In the genomic region with DNA sequence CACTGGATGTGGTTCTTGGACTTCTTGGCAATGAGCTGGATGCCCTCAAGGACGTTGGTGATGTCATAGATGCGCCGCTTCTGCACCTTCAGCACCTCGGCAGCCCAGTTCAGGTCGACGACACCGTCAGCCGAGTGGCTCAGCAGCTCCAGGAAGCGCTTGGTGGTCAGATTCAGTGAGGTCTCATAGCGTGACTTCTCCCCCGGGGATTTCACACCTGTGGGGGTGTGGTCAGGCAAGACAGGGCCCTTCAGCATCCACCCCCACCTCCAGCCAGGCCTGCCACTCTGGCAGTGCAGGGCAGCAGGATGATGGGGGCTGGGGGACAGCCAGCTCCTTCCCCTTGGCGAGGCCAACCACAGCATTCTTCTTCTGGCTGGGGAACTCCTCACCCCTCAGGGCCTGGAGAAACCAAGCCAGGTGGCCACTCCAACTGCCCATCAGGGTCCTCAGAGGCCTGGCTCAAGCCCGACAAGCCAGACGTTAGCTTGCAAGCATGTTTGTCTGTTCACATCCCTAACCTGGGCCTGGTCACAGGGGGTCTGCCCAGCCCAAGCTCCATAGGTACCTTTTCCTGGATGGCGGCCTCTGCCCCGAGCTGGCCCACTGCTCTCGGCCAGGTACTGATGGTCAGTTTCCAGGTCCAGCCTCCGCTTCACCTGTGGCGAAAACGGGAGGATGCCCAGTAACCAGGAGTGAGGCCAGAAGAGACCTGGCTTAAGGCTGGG, we compare ENCODE assay signal across 10 cellular contexts. TPM values are rescaled to one million over a fixed set of nuclear protein-coding genes. Genes with fewer than 3 reads are reported as not detected.
DNase-seq lines count a peak whose midpoint lies in the region; ATAC-seq and TF ChIP-seq lines count a peak whose summit lies in the region.
"Had no signal": no experiment of that assay in that cellular context is flagged by ENCODE, and none has a peak within 500 bp of the region (broad histone marks: within the 10 kb centered on the region; RNA-seq: fewer than 3 reads in every experiment).

No MANE protein-coding gene starts in this region.

- TF ChIP-seq EP300 in ovary (IDR thresholded peaks at IDR 0.05): no peak

- H3K9me3 ChIP-seq in ovary (no peaks in the 10 kb centered on the region), heart left ventricle (no peaks in the 10 kb centered on the region)

- H3K9me3 Mint-ChIP-seq in activated CD4-positive, alpha-beta T cell treated with anti-CD3 and anti-CD28 coated beads, Interleukin-2, amount 10 ng/mL, durations not matched to agents 7 days and 5 days: no peaks in the 10 kb centered on the region

- H3K4me3 ChIP-seq in ovary (no peak overlapping the region), heart left ventricle (no peak overlapping the region)

- H3K27ac Mint-ChIP-seq in activated CD4-positive, alpha-beta T cell treated with anti-CD3 and anti-CD28 coated beads, Interleukin-2, amount 10 ng/mL, durations not matched to agents 7 days and 5 days: peak overlapping the region; percentile 93
- H3K27ac Mint-ChIP-seq: progenitor cell of endocrine pancreas had no signal

- intact Hi-C loops in ovary (cut with DNase I) (loop anchor here in 2 of 4 donors (5.0 to 10.0 kb wide), 2 partner anchors 52 to 135 kb away; partner anchors contain the start of genes CHMP4B (in 1 of the 2) and ZNF341 (in 1 of the 2)), heart left ventricle (cut with DNase I) (loop anchor here in 1 of 10 donors (10.0 kb wide), 1 partner anchor 315 kb away; the partner anchor contains the start of gene RALY)

- TF ChIP-seq POLR2A in ovary (IDR thresholded peaks at IDR 0.05) (no peak), heart left ventricle (IDR thresholded peaks at IDR 0.05) (no peak)

- H3K27me3 ChIP-seq in ovary (no peaks in the 10 kb centered on the region), heart left ventricle (no peaks in the 10 kb centered on the region)

- H3K27me3 Mint-ChIP-seq in activated CD4-positive, alpha-beta T cell treated with anti-CD3 and anti-CD28 coated beads, Interleukin-2, amount 10 ng/mL, durations not matched to agents 7 days and 5 days: no peaks in the 10 kb centered on the region

- H3K36me3 ChIP-seq in ovary (no peaks in the 10 kb centered on the region), heart left ventricle (no peaks in the 10 kb centered on the region)

- H3K4me3 Mint-ChIP-seq in activated CD4-positive, alpha-beta T cell treated with anti-CD3 and anti-CD28 coated beads, Interleukin-2, amount 10 ng/mL, durations not matched to agents 7 days and 5 days: peak overlapping the region; percentile 31

- H3K4me1 ChIP-seq in ovary (ENCODE audit: insufficient read depth) (peaks cover 42% of the 10 kb centered on the region), heart left ventricle (peaks cover 0 to 32% (median 8%) of the 10 kb centered on the region in 12 donors)

- TF ChIP-seq CTCF in ovary (IDR thresholded peaks at IDR 0.05) (no peak), heart left ventricle (IDR thresholded peaks at IDR 0.05) (no peak)

- H3K36me3 Mint-ChIP-seq in activated CD4-positive, alpha-beta T cell treated with anti-CD3 and anti-CD28 coated beads, Interleukin-2, amount 10 ng/mL, durations not matched to agents 7 days and 5 days (ENCODE audit: low read depth): peaks cover 58% of the 10 kb centered on the region

- POLR2A ChIA-PET in activated CD4-positive, alpha-beta T cell treated with anti-CD3 and anti-CD28 coated beads, Interleukin-2, amount 10 ng/mL, durations not matched to agents 7 days and 5 days (lab: Charles Lee): interaction anchor here (0.6 to 1.0 kb wide), 2 partner anchors 13 to 303 kb away, joined by 3 read pairs; no protein-coding TSS in a partner anchor

- peak overlapping the region; percentile 41 to 93 for H3K27ac ChIP-seq in ovary
- H3K27ac ChIP-seq in heart left ventricle: no peak overlapping the region

- WGBS in ovary, 3 donors: 88 to 89% (median 88%) methylated on average over 20 of the region's 20 CpGs
- WGBS in heart left ventricle, 4 donors: 89 to 94% (median 92%) methylated on average over 12 to 20 of the region's 20 CpGs

- CTCF ChIA-PET in activated CD4-positive, alpha-beta T cell treated with anti-CD3 and anti-CD28 coated beads, Interleukin-2, amount 10 ng/mL, durations not matched to agents 7 days and 5 days (lab: Charles Lee): interaction anchor here (0.6 to 9.1 kb wide), 7 partner anchors 9 to 1199 kb away, joined by 3 to 115 read pairs (median 3); partner anchors contain the start of genes ACTL10 and PXMP4

- H3K4me1 Mint-ChIP-seq in activated CD4-positive, alpha-beta T cell treated with anti-CD3 and anti-CD28 coated beads, Interleukin-2, amount 10 ng/mL, durations not matched to agents 7 days and 5 days: peaks cover 95% of the 10 kb centered on the region

- ATAC-seq in GM18868 (IDR thresholded peaks at IDR 0.05; ENCODE audit: unreplicated experiment): peak; percentile 76
- peak; percentile 51 for ATAC-seq in HG02571 (IDR thresholded peaks at IDR 0.05; ENCODE audit: unreplicated experiment)
- ATAC-seq in heart left ventricle: no peak
- ATAC-seq: Panc1 had no signal

- peak; percentile 56 for DNase-seq in activated CD4-positive, alpha-beta T cell treated with anti-CD3 and anti-CD28 coated beads, Interleukin-2, amount 10 ng/mL, durations not matched to agents 7 days and 5 days
- DNase-seq in ovary (peak in 3 of 5 donors; percentile 38 to 48 (median 47)), NCI-H748 (lab: John Stamatoyannopoulos, UW; ENCODE audit: unreplicated experiment) (no peak), NCI-H1417 (lab: John Stamatoyannopoulos, UW) (no peak), heart left ventricle (no peak)
- DNase-seq: amygdala had no signal

RNA-seq across cellular contexts. Expression of gene NECAB3, which starts 5.7 kb away (rescaled TPM):
- total RNA-seq in activated CD4-positive, alpha-beta T cell treated with anti-CD3 and anti-CD28 coated beads, Interleukin-2, amount 10 ng/mL, durations not matched to agents 7 days and 5 days: 10 to 100 TPM; 48.2 to 54.3 TPM
- 100 to 1,000 TPM in 4 of 7 donors, 10 to 100 TPM in 3; 74.3 to 166 (median 103) TPM for total RNA-seq in ovary
- 10 to 100 TPM in 1 of 2 donors, 1 to 10 TPM in 1; 9.2 to 95.6 TPM for polyA plus RNA-seq in ovary
- total RNA-seq in heart left ventricle: 100 to 1,000 TPM in 1 of 9 donors, 10 to 100 TPM in 8; 54.5 to 111 (median 74.8) TPM
- 10 to 100 TPM; 37.6 to 67.2 TPM for polyA plus RNA-seq in heart left ventricle

RNA-seq across cellular contexts. Expression of gene E2F1, which starts 6.3 kb away (rescaled TPM):
- total RNA-seq in activated CD4-positive, alpha-beta T cell treated with anti-CD3 and anti-CD28 coated beads, Interleukin-2, amount 10 ng/mL, durations not matched to agents 7 days and 5 days: 10 to 100 TPM; 64.9 to 69.8 TPM
- total RNA-seq in ovary: 1 to 10 TPM; 2.3 to 7.6 (median 3.4) TPM
- 1 to 10 TPM in 1 of 2 donors, under 1 TPM in 1; 0.95 to 4.1 TPM for polyA plus RNA-seq in ovary
- 1 to 10 TPM in 7 of 9 donors, under 1 TPM in 2; 0.32 to 6.4 (median 1.4) TPM for total RNA-seq in heart left ventricle
- 1 to 10 TPM in 1 of 2 donors, under 1 TPM in 1; 0.46 to 1.1 TPM for polyA plus RNA-seq in heart left ventricle

RNA-seq across cellular contexts. Expression of gene ACTL10, which starts 13.2 kb away (rescaled TPM):
- total RNA-seq in activated CD4-positive, alpha-beta T cell treated with anti-CD3 and anti-CD28 coated beads, Interleukin-2, amount 10 ng/mL, durations not matched to agents 7 days and 5 days: 1 to 10 TPM; 2.4 to 4.1 TPM
- total RNA-seq in ovary (1 to 10 TPM; 1.0 to 2.4 (median 1.7) TPM), heart left ventricle (1 to 10 TPM in 1 of 9 donors, under 1 TPM in 8; 0.13 to 1.1 (median 0.36) TPM)
- polyA plus RNA-seq in ovary (under 1 TPM in 1 of 2 donors, not detected in 1; 0.59 TPM), heart left ventricle (under 1 TPM; 0.23 to 0.57 TPM)

RNA-seq across cellular contexts. Expression of gene C20orf144, which starts 17.8 kb away (rescaled TPM):
- total RNA-seq in activated CD4-positive, alpha-beta T cell treated with anti-CD3 and anti-CD28 coated beads, Interleukin-2, amount 10 ng/mL, durations not matched to agents 7 days and 5 days: under 1 TPM; 0.15 to 0.25 TPM
- total RNA-seq in ovary (under 1 TPM in 1 of 7 donors, not detected in 6; 0.46 TPM), heart left ventricle (under 1 TPM in 2 of 9 donors, not detected in 7; 0.13 to 0.50 TPM)
- polyA plus RNA-seq in ovary (under 1 TPM in 1 of 2 donors, not detected in 1; 0.05 TPM), heart left ventricle (under 1 TPM in 1 of 2 donors, not detected in 1; 0.15 TPM)
- total RNA-seq: progenitor cell of endocrine pancreas had no signal

RNA-seq across cellular contexts. Expression of gene PXMP4, which starts 40.2 kb away (rescaled TPM):
- 10 to 100 TPM; 19.1 to 21.8 TPM for total RNA-seq in activated CD4-positive, alpha-beta T cell treated with anti-CD3 and anti-CD28 coated beads, Interleukin-2, amount 10 ng/mL, durations not matched to agents 7 days and 5 days
- total RNA-seq in ovary: 10 to 100 TPM in 5 of 7 donors, 1 to 10 TPM in 2; 3.4 to 15.1 (median 11.8) TPM
- 1 to 10 TPM; 5.3 to 8.8 TPM for polyA plus RNA-seq in ovary
- total RNA-seq in heart left ventricle: 10 to 100 TPM in 6 of 9 donors, 1 to 10 TPM in 3; 8.2 to 13.0 (median 11.9) TPM
- polyA plus RNA-seq in heart left ventricle: 1 to 10 TPM; 5.0 to 7.5 TPM

Comparison
In these comparisons a context has a peak if more than half of its experiments do, and no peak if none do; other contexts are left out.
1. ATAC-seq: peak in GM18868 (single experiment) and HG02571 (single experiment); none in heart left ventricle (0 of 4).
2. DNase-seq: peak in activated CD4-positive, alpha-beta T cell treated with anti-CD3 and anti-CD28 coated beads, Interleukin-2, amount 10 ng/mL, durations not matched to agents 7 days and 5 days (single experiment) and ovary (3 of 5); none in NCI-H748 (single experiment), NCI-H1417 (0 of 3) and heart left ventricle (0 of 5).
3. H3K27ac ChIP-seq: peak in ovary (2 of 2); none in heart left ventricle (0 of 12).
4. RNA of gene E2F1, which starts 6.3 kb away (total RNA-seq): 64.9 to 69.8 TPM in activated CD4-positive, alpha-beta T cell treated with anti-CD3 and anti-CD28 coated beads, Interleukin-2, amount 10 ng/mL, durations not matched to agents 7 days and 5 days; 2.3 to 7.6 TPM in ovary and 0.32 to 6.4 TPM in heart left ventricle; every median in the first group is over 4 times any median in the second.